Comparison of ENCODE assay signal across 8 cellular contexts in genomic region chr16:3501412-3501761, GRCh38. TPM values are rescaled to one million over a fixed set of nuclear protein-coding genes. Genes with fewer than 3 reads are reported as not detected.
DNase-seq lines count a peak whose midpoint lies in the region; ATAC-seq and TF ChIP-seq lines count a peak whose summit lies in the region.
"Not testable (repeated sequence)": the region's sequence is repeated elsewhere in the genome, so short reads cannot be mapped to it uniquely, and the experiment has no call there.
"Had no signal": no experiment of that assay in that cellular context is flagged by ENCODE, and none has a peak within 500 bp of the region (broad histone marks: within the 10 kb centered on the region; RNA-seq: fewer than 3 reads in every experiment).

No MANE protein-coding gene starts in this region.

- H3K9me3 ChIP-seq in KOPT-K1 (ENCODE audit: insufficient read depth, low read length, poor library complexity, severe bottlenecking); endocrine pancreas (ENCODE audit: control insufficient read depth, low read length); liver (ENCODE audit: control insufficient read depth in 4 of 4, low read length in 3 of 4): not testable (repeated sequence)

- not testable (repeated sequence) for TF ChIP-seq CTCF in AG04449 (IDR thresholded peaks at IDR 0.05; ENCODE audit: insufficient read depth, low read length, missing control alignments); liver (IDR thresholded peaks at IDR 0.05; ENCODE audit: low read depth, low read length, missing input control); retinal pigment epithelial cell (conservative IDR thresholded peaks at IDR 0.05; ENCODE audit: low read depth, low read length)

- not testable (repeated sequence) for H3K4me1 ChIP-seq in endocrine pancreas (ENCODE audit: control insufficient read depth, insufficient read depth, low read length)
- H3K4me1 ChIP-seq in liver (ENCODE audit: control insufficient read depth in 4 of 4, insufficient read depth in 4 of 4, low read length in 3 of 4), result peaks cover 0 to 14% (median 6%) of the 10 kb centered on the region in 4 donors

- H3K36me3 Mint-ChIP-seq in activated T-cell treated with anti-CD3 and anti-CD28 coated beads, Interleukin-2, amount 50 U/mL, for 72 hours (ENCODE audit: insufficient read depth in 2 of 2), result not testable (repeated sequence)

- not testable (repeated sequence) for H3K9me3 Mint-ChIP-seq in activated T-cell treated with anti-CD3 and anti-CD28 coated beads, Interleukin-2, amount 50 U/mL, for 72 hours

- H3K9ac ChIP-seq in endocrine pancreas (ENCODE audit: control insufficient read depth, insufficient read depth, low read length) (peak overlapping the region; percentile 74), liver (ENCODE audit: low read depth in 1 of 2, low read length in 2 of 2) (peak overlapping the region; percentile 62 to 79)

- POLR2A ChIA-PET in AG04449 (lab: Yijun Ruan, JAX), result not testable (repeated sequence)

- H3K27ac Mint-ChIP-seq in activated T-cell treated with anti-CD3 and anti-CD28 coated beads, Interleukin-2, amount 50 U/mL, for 72 hours, result peak overlapping the region; percentile 73

- WGBS in liver, result 17% methylated on average over 24 of the region's 24 CpGs

- CTCF ChIA-PET in AG04449 (lab: Yijun Ruan, JAX), result interaction anchor here (0.7 to 3.1 kb wide), 8 partner anchors 9 to 318 kb away, joined by 3 to 14 read pairs (median 4); no protein-coding TSS in a partner anchor

- peaks cover 65% of the 10 kb centered on the region for H3K4me1 Mint-ChIP-seq in activated T-cell treated with anti-CD3 and anti-CD28 coated beads, Interleukin-2, amount 50 U/mL, for 72 hours (ENCODE audit: low read depth)

- not testable (repeated sequence) for DNase-seq in AG04449 (ENCODE audit: low read depth, low spot score); activated T-cell treated with anti-CD3 and anti-CD28 coated beads, Interleukin-2, amount 50 U/mL, for 72 hours; retinal pigment epithelial cell (ENCODE audit: low read depth)

- H3K27ac ChIP-seq in KOPT-K1 (ENCODE audit: low read depth, low read length, poor library complexity, severe bottlenecking) (peak overlapping the region; percentile 72), liver (ENCODE audit: low read depth in 1 of 2, low read length in 2 of 2) (peak overlapping the region; percentile 35 to 63)

- H3K4me3 ChIP-seq in AG04449 (ENCODE audit: low read depth, low read length) (peak overlapping the region; percentile 89), endocrine pancreas (ENCODE audit: control insufficient read depth, insufficient read depth, low read length) (peak overlapping the region; percentile 32), liver (ENCODE audit: low read depth in 1 of 3, low read length in 3 of 3) (peak overlapping the region; percentile 78 to 85 (median 82)), retinal pigment epithelial cell (ENCODE audit: low read length) (peak overlapping the region; percentile 77)

- not testable (repeated sequence) for H3K36me3 ChIP-seq in KOPT-K1 (ENCODE audit: insufficient read depth, low read length); endocrine pancreas (ENCODE audit: control insufficient read depth, insufficient read depth, low read length); liver (ENCODE audit: control insufficient read depth in 4 of 4, insufficient read depth in 3 of 4, low read depth in 1 of 4, low read length in 3 of 4)

- peak overlapping the region; percentile 88 to 94 for H3K4me3 Mint-ChIP-seq in activated T-cell treated with anti-CD3 and anti-CD28 coated beads, Interleukin-2, amount 50 U/mL, for 72 hours

- not testable (repeated sequence) for H3K27me3 Mint-ChIP-seq in activated T-cell treated with anti-CD3 and anti-CD28 coated beads, Interleukin-2, amount 50 U/mL, for 72 hours (ENCODE audit: low read depth)

- not testable (repeated sequence) for ATAC-seq in activated T-cell treated with anti-CD3 and anti-CD28 coated beads, Interleukin-2, amount 50 U/mL, for 72 hours (replicated peaks in 1 of 2)

- H3K27me3 ChIP-seq in endocrine pancreas (ENCODE audit: control insufficient read depth, insufficient read depth, low read length); liver (ENCODE audit: control insufficient read depth in 4 of 4, insufficient read depth in 4 of 4, low read length in 3 of 4): not testable (repeated sequence)

- TF ChIP-seq RAD21 in liver (IDR thresholded peaks at IDR 0.05), result not testable (repeated sequence)

RNA-seq across cellular contexts. Expression of gene CLUAP1, which starts 0.6 kb away (rescaled TPM):
- 10 to 100 TPM; 16.8 to 18.2 TPM for total RNA-seq in activated T-cell treated with anti-CD3 and anti-CD28 coated beads, Interleukin-2, amount 50 U/mL, for 72 hours
- 1 to 10 TPM; 4.4 to 5.2 TPM for total RNA-seq in liver
- polyA plus RNA-seq in liver, result 1 to 10 TPM; 3.1 to 8.1 TPM

RNA-seq across cellular contexts. Expression of gene C16orf90, which starts 6.1 kb away (rescaled TPM):
- not detected for total RNA-seq in activated T-cell treated with anti-CD3 and anti-CD28 coated beads, Interleukin-2, amount 50 U/mL, for 72 hours
- total RNA-seq in liver, result not detected
- not detected for polyA plus RNA-seq in liver
- total RNA-seq: HT-29, mucosa of gallbladder had no signal

RNA-seq across cellular contexts. Expression of gene NAA60, which starts 57.9 kb away (rescaled TPM):
- total RNA-seq in activated T-cell treated with anti-CD3 and anti-CD28 coated beads, Interleukin-2, amount 50 U/mL, for 72 hours, result 10 to 100 TPM; 58.5 to 69.7 TPM
- 10 to 100 TPM; 11.3 to 21.3 TPM for total RNA-seq in liver
- 10 to 100 TPM; 29.9 to 41.3 TPM for polyA plus RNA-seq in liver

RNA-seq across cellular contexts. Expression of gene ZNF597, which starts 58.1 kb away (rescaled TPM):
- 1 to 10 TPM; 3.8 to 4.5 TPM for total RNA-seq in activated T-cell treated with anti-CD3 and anti-CD28 coated beads, Interleukin-2, amount 50 U/mL, for 72 hours
- total RNA-seq in liver, result 1 to 10 TPM; 1.2 to 1.7 TPM
- under 1 TPM; 0.53 to 0.54 TPM for polyA plus RNA-seq in liver

Comparison
In these comparisons a context has a peak if more than half of its experiments do, and no peak if none do; other contexts are left out.
1. H3K4me3 ChIP-seq: peak in every context shown above with its lines; median percentile 89 in AG04449; 82 in liver; 77 in retinal pigment epithelial cell; 32 in endocrine pancreas.